Comparison of ENCODE assay signal across 1 cellular context in genomic region chr16:89829630-89830437, GRCh38.
TF ChIP-seq lines count a peak whose summit lies in the region.

No MANE protein-coding gene starts in this region.

TF ChIP-seq in HepG2, 621 proteins besides CTCF, POLR2A, EP300 and RAD21 (continued from another document and continues in another):
- TF ChIP-seq, protein P1, sequence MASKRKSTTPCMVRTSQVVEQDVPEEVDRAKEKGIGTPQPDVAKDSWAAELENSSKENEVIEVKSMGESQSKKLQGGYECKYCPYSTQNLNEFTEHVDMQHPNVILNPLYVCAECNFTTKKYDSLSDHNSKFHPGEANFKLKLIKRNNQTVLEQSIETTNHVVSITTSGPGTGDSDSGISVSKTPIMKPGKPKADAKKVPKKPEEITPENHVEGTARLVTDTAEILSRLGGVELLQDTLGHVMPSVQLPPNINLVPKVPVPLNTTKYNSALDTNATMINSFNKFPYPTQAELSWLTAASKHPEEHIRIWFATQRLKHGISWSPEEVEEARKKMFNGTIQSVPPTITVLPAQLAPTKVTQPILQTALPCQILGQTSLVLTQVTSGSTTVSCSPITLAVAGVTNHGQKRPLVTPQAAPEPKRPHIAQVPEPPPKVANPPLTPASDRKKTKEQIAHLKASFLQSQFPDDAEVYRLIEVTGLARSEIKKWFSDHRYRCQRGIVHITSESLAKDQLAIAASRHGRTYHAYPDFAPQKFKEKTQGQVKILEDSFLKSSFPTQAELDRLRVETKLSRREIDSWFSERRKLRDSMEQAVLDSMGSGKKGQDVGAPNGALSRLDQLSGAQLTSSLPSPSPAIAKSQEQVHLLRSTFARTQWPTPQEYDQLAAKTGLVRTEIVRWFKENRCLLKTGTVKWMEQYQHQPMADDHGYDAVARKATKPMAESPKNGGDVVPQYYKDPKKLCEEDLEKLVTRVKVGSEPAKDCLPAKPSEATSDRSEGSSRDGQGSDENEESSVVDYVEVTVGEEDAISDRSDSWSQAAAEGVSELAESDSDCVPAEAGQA (IDR thresholded peaks at IDR 0.05; ENCODE audit: low read depth), result no peak
- TF ChIP-seq, protein P1 (CRISPR knock-in tag; IDR thresholded peaks at IDR 0.05; ENCODE audit: borderline replicate concordance), result no peak
- TF ChIP-seq ZBTB3 (CRISPR knock-in tag; IDR thresholded peaks at IDR 0.05; ENCODE audit: borderline replicate concordance, low read depth), result 0 out of 2 replicates have a peak, but pooled peaks have one; percentile 4
- TF ChIP-seq ETV5 (CRISPR knock-in tag; IDR thresholded peaks at IDR 0.05; ENCODE audit: borderline replicate concordance), result peak; percentile 79; the same call in 1 of the 2 replicates
- peak; percentile 51; the same call in 1 of the 2 replicates for TF ChIP-seq ISL2 (CRISPR knock-in tag; IDR thresholded peaks at IDR 0.05)
- TF ChIP-seq, protein P2, sequence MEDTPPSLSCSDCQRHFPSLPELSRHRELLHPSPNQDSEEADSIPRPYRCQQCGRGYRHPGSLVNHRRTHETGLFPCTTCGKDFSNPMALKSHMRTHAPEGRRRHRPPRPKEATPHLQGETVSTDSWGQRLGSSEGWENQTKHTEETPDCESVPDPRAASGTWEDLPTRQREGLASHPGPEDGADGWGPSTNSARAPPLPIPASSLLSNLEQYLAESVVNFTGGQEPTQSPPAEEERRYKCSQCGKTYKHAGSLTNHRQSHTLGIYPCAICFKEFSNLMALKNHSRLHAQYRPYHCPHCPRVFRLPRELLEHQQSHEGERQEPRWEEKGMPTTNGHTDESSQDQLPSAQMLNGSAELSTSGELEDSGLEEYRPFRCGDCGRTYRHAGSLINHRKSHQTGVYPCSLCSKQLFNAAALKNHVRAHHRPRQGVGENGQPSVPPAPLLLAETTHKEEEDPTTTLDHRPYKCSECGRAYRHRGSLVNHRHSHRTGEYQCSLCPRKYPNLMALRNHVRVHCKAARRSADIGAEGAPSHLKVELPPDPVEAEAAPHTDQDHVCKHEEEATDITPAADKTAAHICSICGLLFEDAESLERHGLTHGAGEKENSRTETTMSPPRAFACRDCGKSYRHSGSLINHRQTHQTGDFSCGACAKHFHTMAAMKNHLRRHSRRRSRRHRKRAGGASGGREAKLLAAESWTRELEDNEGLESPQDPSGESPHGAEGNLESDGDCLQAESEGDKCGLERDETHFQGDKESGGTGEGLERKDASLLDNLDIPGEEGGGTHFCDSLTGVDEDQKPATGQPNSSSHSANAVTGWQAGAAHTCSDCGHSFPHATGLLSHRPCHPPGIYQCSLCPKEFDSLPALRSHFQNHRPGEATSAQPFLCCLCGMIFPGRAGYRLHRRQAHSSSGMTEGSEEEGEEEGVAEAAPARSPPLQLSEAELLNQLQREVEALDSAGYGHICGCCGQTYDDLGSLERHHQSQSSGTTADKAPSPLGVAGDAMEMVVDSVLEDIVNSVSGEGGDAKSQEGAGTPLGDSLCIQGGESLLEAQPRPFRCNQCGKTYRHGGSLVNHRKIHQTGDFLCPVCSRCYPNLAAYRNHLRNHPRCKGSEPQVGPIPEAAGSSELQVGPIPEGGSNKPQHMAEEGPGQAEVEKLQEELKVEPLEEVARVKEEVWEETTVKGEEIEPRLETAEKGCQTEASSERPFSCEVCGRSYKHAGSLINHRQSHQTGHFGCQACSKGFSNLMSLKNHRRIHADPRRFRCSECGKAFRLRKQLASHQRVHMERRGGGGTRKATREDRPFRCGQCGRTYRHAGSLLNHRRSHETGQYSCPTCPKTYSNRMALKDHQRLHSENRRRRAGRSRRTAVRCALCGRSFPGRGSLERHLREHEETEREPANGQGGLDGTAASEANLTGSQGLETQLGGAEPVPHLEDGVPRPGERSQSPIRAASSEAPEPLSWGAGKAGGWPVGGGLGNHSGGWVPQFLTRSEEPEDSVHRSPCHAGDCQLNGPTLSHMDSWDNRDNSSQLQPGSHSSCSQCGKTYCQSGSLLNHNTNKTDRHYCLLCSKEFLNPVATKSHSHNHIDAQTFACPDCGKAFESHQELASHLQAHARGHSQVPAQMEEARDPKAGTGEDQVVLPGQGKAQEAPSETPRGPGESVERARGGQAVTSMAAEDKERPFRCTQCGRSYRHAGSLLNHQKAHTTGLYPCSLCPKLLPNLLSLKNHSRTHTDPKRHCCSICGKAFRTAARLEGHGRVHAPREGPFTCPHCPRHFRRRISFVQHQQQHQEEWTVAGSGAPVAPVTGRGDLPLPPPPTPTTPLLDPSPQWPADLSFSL (CRISPR knock-in tag; IDR thresholded peaks at IDR 0.05), result no peak
- TF ChIP-seq POLR2AphosphoS5 (IDR thresholded peaks at IDR 0.05; ENCODE audit: low read depth, low read length), result peak; percentile 48
- peak; percentile 55; the same call in 1 of the 2 replicates for TF ChIP-seq ZNF747 (CRISPR knock-in tag; IDR thresholded peaks at IDR 0.05; ENCODE audit: borderline replicate concordance)
- TF ChIP-seq ZNF337 (CRISPR knock-in tag; IDR thresholded peaks at IDR 0.05; ENCODE audit: borderline replicate concordance, low read depth), result no peak
- TF ChIP-seq ZNF362 (CRISPR knock-in tag; IDR thresholded peaks at IDR 0.05; ENCODE audit: borderline replicate concordance), result peak; percentile 26; the same call in 1 of the 2 replicates
- TF ChIP-seq ARID4A (CRISPR knock-in tag; IDR thresholded peaks at IDR 0.05; ENCODE audit: borderline replicate concordance), result peak; percentile 75
- TF ChIP-seq ZNF136 (CRISPR knock-in tag; IDR thresholded peaks at IDR 0.05; ENCODE audit: low read depth), result 0 out of 2 replicates have a peak, but pooled peaks have one; percentile 51
- peak; percentile 90 for TF ChIP-seq ZNF768 (CRISPR knock-in tag; IDR thresholded peaks at IDR 0.05)
- 0 out of 2 replicates have a peak, but pooled peaks have one; percentile 58 for TF ChIP-seq STAT6 (CRISPR knock-in tag; IDR thresholded peaks at IDR 0.05; ENCODE audit: borderline replicate concordance)
- TF ChIP-seq, protein P3, sequence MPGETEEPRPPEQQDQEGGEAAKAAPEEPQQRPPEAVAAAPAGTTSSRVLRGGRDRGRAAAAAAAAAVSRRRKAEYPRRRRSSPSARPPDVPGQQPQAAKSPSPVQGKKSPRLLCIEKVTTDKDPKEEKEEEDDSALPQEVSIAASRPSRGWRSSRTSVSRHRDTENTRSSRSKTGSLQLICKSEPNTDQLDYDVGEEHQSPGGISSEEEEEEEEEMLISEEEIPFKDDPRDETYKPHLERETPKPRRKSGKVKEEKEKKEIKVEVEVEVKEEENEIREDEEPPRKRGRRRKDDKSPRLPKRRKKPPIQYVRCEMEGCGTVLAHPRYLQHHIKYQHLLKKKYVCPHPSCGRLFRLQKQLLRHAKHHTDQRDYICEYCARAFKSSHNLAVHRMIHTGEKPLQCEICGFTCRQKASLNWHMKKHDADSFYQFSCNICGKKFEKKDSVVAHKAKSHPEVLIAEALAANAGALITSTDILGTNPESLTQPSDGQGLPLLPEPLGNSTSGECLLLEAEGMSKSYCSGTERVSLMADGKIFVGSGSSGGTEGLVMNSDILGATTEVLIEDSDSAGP (CRISPR knock-in tag; IDR thresholded peaks at IDR 0.05; ENCODE audit: borderline replicate concordance), result peak; percentile 86; the same call in 1 of the 2 replicates
- no peak for TF ChIP-seq TP53 (CRISPR knock-in tag; conservative IDR thresholded peaks at IDR 0.05)
- TF ChIP-seq RBFOX2 (IDR thresholded peaks at IDR 0.05; ENCODE audit: low read depth, low read length), result peak; percentile 54
- TF ChIP-seq HIC2 (CRISPR knock-in tag; IDR thresholded peaks at IDR 0.05; ENCODE audit: low read depth), result peak; percentile 96
- no peak for TF ChIP-seq RFX3 (CRISPR knock-in tag; IDR thresholded peaks at IDR 0.05)
- TF ChIP-seq NFRKB (IDR thresholded peaks at IDR 0.05), result no peak
- peak; percentile 37 for TF ChIP-seq HNRNPLL (IDR thresholded peaks at IDR 0.05; ENCODE audit: low read depth, low read length, poor library complexity, severe bottlenecking)
